ENCODE assay signal across 1 cellular context in the genomic region with DNA sequence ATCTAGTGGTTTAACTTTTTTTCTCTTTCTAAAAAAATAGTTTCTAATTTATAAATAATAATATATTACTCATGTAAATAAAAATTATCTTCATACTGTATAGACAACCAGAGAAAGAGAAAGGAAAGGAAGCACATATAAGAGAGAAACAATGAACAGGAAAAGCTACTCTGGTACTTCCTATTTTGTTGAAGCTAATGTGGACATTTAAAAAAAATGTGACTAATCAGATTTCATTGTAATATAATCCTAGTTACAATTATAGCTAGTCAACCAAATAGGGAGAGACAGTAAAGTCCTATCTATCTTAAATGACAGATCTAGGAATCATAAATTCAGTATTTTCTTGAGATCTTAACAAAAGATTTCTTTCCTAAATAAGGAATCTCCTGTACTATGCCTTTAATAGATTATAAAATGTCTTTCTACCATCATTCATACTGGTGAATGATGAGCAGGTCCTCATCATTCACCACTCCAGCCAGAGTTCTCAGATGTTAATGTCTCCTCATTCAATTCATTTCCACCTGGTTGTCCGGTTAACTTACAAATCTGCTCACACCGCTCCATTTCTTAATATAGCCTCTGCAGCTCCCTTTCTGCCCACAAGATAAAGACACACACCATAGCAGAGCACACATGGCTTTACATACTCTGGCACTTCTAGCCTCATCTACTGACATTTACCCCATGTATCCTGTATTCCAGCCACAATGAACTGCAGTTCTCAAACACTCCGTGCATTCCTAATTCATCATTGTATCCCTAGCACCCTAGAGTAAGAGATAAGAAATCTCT.
TF ChIP-seq lines count a peak whose summit lies in the region.

No MANE protein-coding gene starts in this region.

TF ChIP-seq in GM12878, 131 proteins besides CTCF, POLR2A, EP300 and RAD21 (continued from another document):
- TF ChIP-seq ZBTB33 (IDR thresholded peaks at IDR 0.05) (no peak), MXI1 (IDR thresholded peaks at IDR 0.05; ENCODE audit: low read depth, low read length) (no peak), MYB (IDR thresholded peaks at IDR 0.05; ENCODE audit: borderline replicate concordance, low read depth, low read length) (no peak), HCFC1 (IDR thresholded peaks at IDR 0.05; ENCODE audit: low read length) (no peak), TAF1 (IDR thresholded peaks at IDR 0.05; ENCODE audit: borderline replicate concordance, low read depth, low read length) (no peak), SMC3 (IDR thresholded peaks at IDR 0.05; ENCODE audit: borderline replicate concordance, low read length) (no peak)
